1 cellular context compared by ENCODE assay signal in the genomic region with DNA sequence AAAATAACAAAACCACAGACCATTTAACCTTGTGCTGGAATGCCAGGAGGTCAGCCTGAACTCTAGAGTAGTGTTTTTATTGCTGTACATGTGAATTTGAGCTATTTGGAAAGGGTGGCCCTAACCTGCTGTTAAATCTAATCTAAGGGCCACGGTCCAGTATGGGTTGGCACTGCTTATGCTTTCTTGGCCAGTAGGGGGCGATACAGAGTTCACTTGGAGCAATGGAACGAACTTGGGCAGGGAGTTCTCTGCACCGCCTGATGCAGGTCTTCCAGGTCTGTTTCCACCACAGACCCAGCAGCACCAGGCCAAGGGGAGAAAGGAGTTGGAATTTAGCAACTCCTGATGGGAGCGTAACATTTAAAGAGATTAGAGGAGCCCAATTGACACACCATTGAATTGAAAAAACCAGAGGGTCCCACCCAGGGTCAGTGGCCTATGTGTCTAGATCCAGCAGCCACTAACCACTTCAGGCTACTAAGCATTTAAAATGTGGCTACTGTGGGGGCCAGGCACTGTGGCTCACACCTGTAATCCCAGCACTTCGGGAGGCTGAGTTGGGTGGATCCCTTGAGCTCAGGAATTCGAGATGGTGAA.
A peak's percentile ranks its signal among the peaks of the same experiment; 100 is the strongest.
TF ChIP-seq lines count a peak whose summit lies in the region.

No MANE protein-coding gene starts in this region.

TF ChIP-seq in K562, 482 proteins besides CTCF, POLR2A, EP300 and RAD21 (continued from another document):
- TF ChIP-seq, protein P1, sequence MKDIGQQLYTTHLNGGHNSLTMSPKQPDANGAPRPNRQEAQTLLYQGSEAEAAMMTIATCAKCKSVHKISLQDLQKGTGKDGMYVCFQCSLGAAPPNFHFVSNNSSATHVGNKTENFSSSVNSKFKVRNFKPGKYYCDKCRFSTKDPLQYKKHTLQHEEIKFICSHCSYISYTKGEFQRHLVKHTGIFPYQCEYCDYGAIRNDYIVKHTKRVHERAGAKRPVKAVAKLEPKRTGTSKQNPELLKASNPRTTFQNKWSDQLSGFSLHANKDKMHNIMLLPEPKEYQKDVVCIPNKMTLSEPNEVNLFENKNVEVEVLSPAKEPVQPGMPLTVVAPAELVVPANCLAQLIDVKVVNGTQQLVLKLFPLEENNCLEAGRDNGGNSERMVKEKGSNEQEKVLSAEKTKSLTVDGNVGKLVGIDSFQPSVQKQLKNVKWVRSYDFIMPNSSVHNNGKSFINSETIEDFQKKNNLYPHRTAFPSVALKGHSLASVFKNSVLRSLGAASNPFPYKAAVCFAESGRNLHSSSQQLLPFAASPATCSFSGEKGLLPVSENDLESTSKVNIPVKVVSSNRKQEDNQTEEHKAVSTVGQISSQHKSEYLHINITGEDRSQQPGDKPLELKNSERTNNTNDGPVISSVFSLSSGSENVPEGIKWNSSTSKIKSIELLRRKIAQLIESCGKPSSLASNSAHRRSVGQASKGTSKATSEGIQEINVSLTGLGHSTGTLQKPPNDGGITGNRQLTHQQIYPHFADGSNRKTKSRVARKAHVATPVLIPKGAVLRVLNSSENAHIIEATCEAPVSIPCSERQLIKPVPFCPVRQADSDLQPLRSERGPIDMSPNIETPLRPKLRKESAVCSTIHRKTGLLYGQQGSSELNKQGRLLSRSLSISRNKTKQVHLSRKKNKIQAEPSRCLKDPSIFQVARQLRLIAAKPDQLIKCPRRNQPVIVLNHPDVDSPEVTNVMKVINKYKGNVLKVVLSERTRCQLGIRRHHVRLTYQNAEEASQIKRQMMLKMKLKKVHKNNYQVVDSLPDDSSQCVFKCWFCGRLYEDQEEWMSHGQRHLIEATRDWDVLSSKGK (CRISPR knock-in tag; IDR thresholded peaks at IDR 0.05), result no peak
- TF ChIP-seq, protein P2, sequence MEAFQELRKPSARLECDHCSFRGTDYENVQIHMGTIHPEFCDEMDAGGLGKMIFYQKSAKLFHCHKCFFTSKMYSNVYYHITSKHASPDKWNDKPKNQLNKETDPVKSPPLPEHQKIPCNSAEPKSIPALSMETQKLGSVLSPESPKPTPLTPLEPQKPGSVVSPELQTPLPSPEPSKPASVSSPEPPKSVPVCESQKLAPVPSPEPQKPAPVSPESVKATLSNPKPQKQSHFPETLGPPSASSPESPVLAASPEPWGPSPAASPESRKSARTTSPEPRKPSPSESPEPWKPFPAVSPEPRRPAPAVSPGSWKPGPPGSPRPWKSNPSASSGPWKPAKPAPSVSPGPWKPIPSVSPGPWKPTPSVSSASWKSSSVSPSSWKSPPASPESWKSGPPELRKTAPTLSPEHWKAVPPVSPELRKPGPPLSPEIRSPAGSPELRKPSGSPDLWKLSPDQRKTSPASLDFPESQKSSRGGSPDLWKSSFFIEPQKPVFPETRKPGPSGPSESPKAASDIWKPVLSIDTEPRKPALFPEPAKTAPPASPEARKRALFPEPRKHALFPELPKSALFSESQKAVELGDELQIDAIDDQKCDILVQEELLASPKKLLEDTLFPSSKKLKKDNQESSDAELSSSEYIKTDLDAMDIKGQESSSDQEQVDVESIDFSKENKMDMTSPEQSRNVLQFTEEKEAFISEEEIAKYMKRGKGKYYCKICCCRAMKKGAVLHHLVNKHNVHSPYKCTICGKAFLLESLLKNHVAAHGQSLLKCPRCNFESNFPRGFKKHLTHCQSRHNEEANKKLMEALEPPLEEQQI (IDR thresholded peaks at IDR 0.05), result no peak; the same call in 1 of the 2 replicates
- TF ChIP-seq PTRF (tag; IDR thresholded peaks at IDR 0.05) (no peak), TSC22D4 (tag; IDR thresholded peaks at IDR 0.05) (no peak), ETV6 (IDR thresholded peaks at IDR 0.05; ENCODE audit: borderline replicate concordance in 1 of 2, low read depth in 2 of 2, low read length in 1 of 2) (no peak), ETV6 (CRISPR knock-in tag; IDR thresholded peaks at IDR 0.05; ENCODE audit: borderline replicate concordance) (no peak), ILF3 (IDR thresholded peaks at IDR 0.05; ENCODE audit: borderline replicate concordance) (no peak), HNRNPH1 (optimal IDR thresholded peaks at IDR 0.05; ENCODE audit: low read depth, low read length) (no peak), ZNF324 (CRISPR knock-in tag; IDR thresholded peaks at IDR 0.05) (no peak), TAF15 (IDR thresholded peaks at IDR 0.05; ENCODE audit: low read depth, low read length) (no peak), JUND (IDR thresholded peaks at IDR 0.05; ENCODE audit: borderline replicate concordance, low read depth, low read length) (peak; percentile 33; the same call in 1 of the 2 replicates), JUND (tag; IDR thresholded peaks at IDR 0.05; ENCODE audit: borderline replicate concordance, low read depth, low read length) (no peak), SRSF3 (IDR thresholded peaks at IDR 0.05; ENCODE audit: insufficient read depth, low read length) (no peak), HDAC3 (IDR thresholded peaks at IDR 0.05; ENCODE audit: borderline replicate concordance, partially characterized antibody) (no peak), ZFX (CRISPR knock-in tag; IDR thresholded peaks at IDR 0.05) (no peak), ZNF347 (CRISPR knock-in tag; IDR thresholded peaks at IDR 0.05; ENCODE audit: low read depth) (no peak), ELF1 (tag; IDR thresholded peaks at IDR 0.05) (no peak), SUPT5H (IDR thresholded peaks at IDR 0.05) (no peak), CREBBP (IDR thresholded peaks at IDR 0.05; ENCODE audit: low read depth, low read length) (no peak), SMC3 (conservative IDR thresholded peaks at IDR 0.05; ENCODE audit: insufficient read depth, low read depth, low read length) (peak; percentile 72), STAT5B (CRISPR knock-in tag; IDR thresholded peaks at IDR 0.05) (no peak), ZNF785 (CRISPR knock-in tag; IDR thresholded peaks at IDR 0.05) (no peak), RFX1 (IDR thresholded peaks at IDR 0.05) (no peak), JUN (IDR thresholded peaks at IDR 0.05; ENCODE audit: borderline replicate concordance, low read depth, low read length) (no peak), JUN (CRISPR knock-in tag; IDR thresholded peaks at IDR 0.05; ENCODE audit: borderline replicate concordance) (no peak)
- TF ChIP-seq, protein P3, sequence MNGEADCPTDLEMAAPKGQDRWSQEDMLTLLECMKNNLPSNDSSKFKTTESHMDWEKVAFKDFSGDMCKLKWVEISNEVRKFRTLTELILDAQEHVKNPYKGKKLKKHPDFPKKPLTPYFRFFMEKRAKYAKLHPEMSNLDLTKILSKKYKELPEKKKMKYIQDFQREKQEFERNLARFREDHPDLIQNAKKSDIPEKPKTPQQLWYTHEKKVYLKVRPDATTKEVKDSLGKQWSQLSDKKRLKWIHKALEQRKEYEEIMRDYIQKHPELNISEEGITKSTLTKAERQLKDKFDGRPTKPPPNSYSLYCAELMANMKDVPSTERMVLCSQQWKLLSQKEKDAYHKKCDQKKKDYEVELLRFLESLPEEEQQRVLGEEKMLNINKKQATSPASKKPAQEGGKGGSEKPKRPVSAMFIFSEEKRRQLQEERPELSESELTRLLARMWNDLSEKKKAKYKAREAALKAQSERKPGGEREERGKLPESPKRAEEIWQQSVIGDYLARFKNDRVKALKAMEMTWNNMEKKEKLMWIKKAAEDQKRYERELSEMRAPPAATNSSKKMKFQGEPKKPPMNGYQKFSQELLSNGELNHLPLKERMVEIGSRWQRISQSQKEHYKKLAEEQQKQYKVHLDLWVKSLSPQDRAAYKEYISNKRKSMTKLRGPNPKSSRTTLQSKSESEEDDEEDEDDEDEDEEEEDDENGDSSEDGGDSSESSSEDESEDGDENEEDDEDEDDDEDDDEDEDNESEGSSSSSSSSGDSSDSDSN (IDR thresholded peaks at IDR 0.05; ENCODE audit: borderline replicate concordance in 1 of 2, low read depth in 2 of 2, low read length in 2 of 2), result 0 out of 4 replicates have a peak, but pooled peaks of 1 of the 2 experiments have one; percentile 48
- TF ChIP-seq, protein P4, sequence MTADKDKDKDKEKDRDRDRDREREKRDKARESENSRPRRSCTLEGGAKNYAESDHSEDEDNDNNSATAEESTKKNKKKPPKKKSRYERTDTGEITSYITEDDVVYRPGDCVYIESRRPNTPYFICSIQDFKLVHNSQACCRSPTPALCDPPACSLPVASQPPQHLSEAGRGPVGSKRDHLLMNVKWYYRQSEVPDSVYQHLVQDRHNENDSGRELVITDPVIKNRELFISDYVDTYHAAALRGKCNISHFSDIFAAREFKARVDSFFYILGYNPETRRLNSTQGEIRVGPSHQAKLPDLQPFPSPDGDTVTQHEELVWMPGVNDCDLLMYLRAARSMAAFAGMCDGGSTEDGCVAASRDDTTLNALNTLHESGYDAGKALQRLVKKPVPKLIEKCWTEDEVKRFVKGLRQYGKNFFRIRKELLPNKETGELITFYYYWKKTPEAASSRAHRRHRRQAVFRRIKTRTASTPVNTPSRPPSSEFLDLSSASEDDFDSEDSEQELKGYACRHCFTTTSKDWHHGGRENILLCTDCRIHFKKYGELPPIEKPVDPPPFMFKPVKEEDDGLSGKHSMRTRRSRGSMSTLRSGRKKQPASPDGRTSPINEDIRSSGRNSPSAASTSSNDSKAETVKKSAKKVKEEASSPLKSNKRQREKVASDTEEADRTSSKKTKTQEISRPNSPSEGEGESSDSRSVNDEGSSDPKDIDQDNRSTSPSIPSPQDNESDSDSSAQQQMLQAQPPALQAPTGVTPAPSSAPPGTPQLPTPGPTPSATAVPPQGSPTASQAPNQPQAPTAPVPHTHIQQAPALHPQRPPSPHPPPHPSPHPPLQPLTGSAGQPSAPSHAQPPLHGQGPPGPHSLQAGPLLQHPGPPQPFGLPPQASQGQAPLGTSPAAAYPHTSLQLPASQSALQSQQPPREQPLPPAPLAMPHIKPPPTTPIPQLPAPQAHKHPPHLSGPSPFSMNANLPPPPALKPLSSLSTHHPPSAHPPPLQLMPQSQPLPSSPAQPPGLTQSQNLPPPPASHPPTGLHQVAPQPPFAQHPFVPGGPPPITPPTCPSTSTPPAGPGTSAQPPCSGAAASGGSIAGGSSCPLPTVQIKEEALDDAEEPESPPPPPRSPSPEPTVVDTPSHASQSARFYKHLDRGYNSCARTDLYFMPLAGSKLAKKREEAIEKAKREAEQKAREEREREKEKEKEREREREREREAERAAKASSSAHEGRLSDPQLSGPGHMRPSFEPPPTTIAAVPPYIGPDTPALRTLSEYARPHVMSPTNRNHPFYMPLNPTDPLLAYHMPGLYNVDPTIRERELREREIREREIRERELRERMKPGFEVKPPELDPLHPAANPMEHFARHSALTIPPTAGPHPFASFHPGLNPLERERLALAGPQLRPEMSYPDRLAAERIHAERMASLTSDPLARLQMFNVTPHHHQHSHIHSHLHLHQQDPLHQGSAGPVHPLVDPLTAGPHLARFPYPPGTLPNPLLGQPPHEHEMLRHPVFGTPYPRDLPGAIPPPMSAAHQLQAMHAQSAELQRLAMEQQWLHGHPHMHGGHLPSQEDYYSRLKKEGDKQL (CRISPR knock-in tag; IDR thresholded peaks at IDR 0.05; ENCODE audit: borderline replicate concordance), result no peak
